ENCODE assay signal across 16 cellular contexts in genomic region chr14:100738269-100738691, GRCh38. TPM values are rescaled to one million over a fixed set of nuclear protein-coding genes. Genes with fewer than 3 reads are reported as not detected.
"Had no signal": no experiment of that assay in that cellular context is flagged by ENCODE, and none has a peak within 500 bp of the region (broad histone marks: within the 10 kb centered on the region; RNA-seq: fewer than 3 reads in every experiment).

No MANE protein-coding gene starts in this region.

- H3K27ac Mint-ChIP-seq: activated naive CD4-positive, alpha-beta T cell treated with anti-CD3 and anti-CD28 coated beads, Interleukin-2, amount 50 U/mL, for 72 hours; stimulated activated naive B cell treated with anti-CD40 and anti-IgM and Interleukin-4, amounts not matched to agents 10 μg/mL and 1 μg/mL and 100 μg/mL, for 72 hours; T-helper 2 cell treated with Interferon-gamma antibody and Interleukin-4, amounts not matched to agents 5 μg/mL and 100 μg/mL, for 36 hours had no signal

- H3K36me3 ChIP-seq: esophagus muscularis mucosa, lower lobe of right lung, tibial artery, uterus had no signal

- H3K4me3 Mint-ChIP-seq: stimulated activated naive B cell treated with anti-CD40 and anti-IgM and Interleukin-4, amounts not matched to agents 10 μg/mL and 1 μg/mL and 100 μg/mL, for 72 hours; T-helper 2 cell treated with Interferon-gamma antibody and Interleukin-4, amounts not matched to agents 5 μg/mL and 100 μg/mL, for 36 hours had no signal

- ATAC-seq: activated naive CD4-positive, alpha-beta T cell treated with anti-CD3 and anti-CD28 coated beads, Interleukin-2, amount 50 U/mL, for 72 hours; stimulated activated naive B cell treated with anti-CD40 and anti-IgM and Interleukin-4, amounts not matched to agents 10 μg/mL and 1 μg/mL and 100 μg/mL, for 72 hours had no signal

- H2AFZ ChIP-seq: parathyroid adenoma had no signal

- H3K9me3 Mint-ChIP-seq: activated naive CD4-positive, alpha-beta T cell treated with anti-CD3 and anti-CD28 coated beads, Interleukin-2, amount 50 U/mL, for 72 hours; stimulated activated naive B cell treated with anti-CD40 and anti-IgM and Interleukin-4, amounts not matched to agents 10 μg/mL and 1 μg/mL and 100 μg/mL, for 72 hours; T-helper 2 cell treated with Interferon-gamma antibody and Interleukin-4, amounts not matched to agents 5 μg/mL and 100 μg/mL, for 36 hours had no signal

- H3K4me1 Mint-ChIP-seq: stimulated activated naive B cell treated with anti-CD40 and anti-IgM and Interleukin-4, amounts not matched to agents 10 μg/mL and 1 μg/mL and 100 μg/mL, for 72 hours had no signal

- H3K9me3 ChIP-seq: lower lobe of right lung, tibial artery, uterus had no signal

- H3K79me2 ChIP-seq: parathyroid adenoma had no signal

- DNase-seq: activated CD4-positive, alpha-beta T cell treated with anti-CD3 and anti-CD28 coated beads, Interleukin-2, amount 50 U/mL, for 4 hours; activated gamma-delta T cell; hippocampal formation; kidney glomerular epithelial cell; lower lobe of right lung; stimulated activated CD4-positive, alpha-beta T cell treated with anti-CD3 and anti-CD28 coated beads, Interleukin-15, amount 100 ng/mL, for 24 hours; stimulated activated CD4-positive, alpha-beta T cell treated with anti-CD3 and anti-CD28 coated beads, Interleukin-4, amount 100 ng/mL, for 1 hour; stimulated activated naive B cell treated with anti-CD40 and anti-IgM and Interleukin-4, amounts not matched to agents 10 μg/mL and 1 μg/mL and 100 μg/mL, for 72 hours had no signal

- H3K9ac ChIP-seq: parathyroid adenoma had no signal

- H3K4me3 ChIP-seq: esophagus muscularis mucosa, lower lobe of right lung, tibial artery, uterus had no signal

- H3K27me3 ChIP-seq: uterus had no signal

- FAIRE-seq: colon had no signal

- H3K27ac ChIP-seq: esophagus muscularis mucosa, lower lobe of right lung, parathyroid adenoma, tibial artery, uterus had no signal

- H3K36me3 Mint-ChIP-seq: activated naive CD4-positive, alpha-beta T cell treated with anti-CD3 and anti-CD28 coated beads, Interleukin-2, amount 50 U/mL, for 72 hours; stimulated activated naive B cell treated with anti-CD40 and anti-IgM and Interleukin-4, amounts not matched to agents 10 μg/mL and 1 μg/mL and 100 μg/mL, for 72 hours had no signal

- H3K4me1 ChIP-seq: esophagus muscularis mucosa, lower lobe of right lung, parathyroid adenoma, tibial artery, uterus had no signal

RNA-seq across cellular contexts. Expression of gene DLK1, which starts 11.6 kb away (rescaled TPM):
- total RNA-seq: activated naive CD4-positive, alpha-beta T cell treated with anti-CD3 and anti-CD28 coated beads, Interleukin-2, amount 50 U/mL, for 72 hours; lower lobe of right lung; renal cortical epithelial cell had no signal
